Comparison of ENCODE assay signal across 8 cellular contexts in the genomic region with DNA sequence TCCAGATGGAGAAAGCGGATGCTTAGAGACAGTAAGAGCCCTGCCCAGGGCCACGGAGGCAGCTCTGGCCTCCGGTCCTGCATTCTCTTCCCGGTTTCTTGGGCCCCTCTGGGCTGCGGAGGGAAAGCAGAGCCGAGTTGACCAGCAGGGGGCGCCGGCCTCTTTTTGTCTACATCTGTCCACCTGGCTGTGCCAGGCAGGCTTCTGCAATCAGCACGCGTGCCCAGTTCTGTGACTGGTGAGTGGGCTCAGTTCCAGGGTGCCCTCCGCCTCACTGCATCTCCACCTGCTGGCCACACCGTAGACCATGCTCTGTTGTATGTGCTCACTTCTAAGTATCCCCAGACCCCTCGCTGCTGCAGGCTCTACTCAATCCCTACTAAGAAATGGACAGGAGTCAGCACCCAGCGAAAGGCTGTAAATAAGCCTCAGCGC.
DNase-seq lines count a peak whose midpoint lies in the region; ATAC-seq and TF ChIP-seq lines count a peak whose summit lies in the region.

No MANE protein-coding gene starts in this region.

- peak; percentile 87 for DNase-seq in D341Med (ENCODE audit: low spot score)
- peak; percentile 84 for DNase-seq in HEK293T (ENCODE audit: extremely low spot score)
- peak; percentile 82 for DNase-seq in NCI-H2196 treated with DMSO at 0.1 percent for 48 hours (lab: John Stamatoyannopoulos, UW; ENCODE audit: unreplicated experiment)
- peak; percentile 76 for DNase-seq in activated CD4-positive, CD25-positive, alpha-beta regulatory T cell treated with anti-CD3 and anti-CD28 coated beads, Interleukin-2, amount 50 U/mL, for 72 hours
- DNase-seq in central memory CD8-positive, alpha-beta T cell (ENCODE audit: low spot score in 2 of 2) = peak; percentile 15 to 42
- peak; percentile 71 for DNase-seq in kidney glomerular epithelial cell (lab: John Stamatoyannopoulos, UW)
- DNase-seq in stimulated activated CD4-positive, alpha-beta T cell treated with anti-CD3 and anti-CD28 coated beads, Interleukin-2, amount 100 ng/mL, for 24 hours = peak; percentile 74 to 88

- H3K9me3 Mint-ChIP-seq in central memory CD8-positive, alpha-beta T cell = no peaks in the 10 kb centered on the region

- POLR2A ChIA-PET in HEK293T (lab: Yijun Ruan, JAX) = no interaction called here

- no peak for ATAC-seq in central memory CD8-positive, alpha-beta T cell (replicated peaks; ENCODE audit: extremely low read depth, poor library complexity, severe bottlenecking)
- ATAC-seq in GM18858 (IDR thresholded peaks at IDR 0.05; ENCODE audit: unreplicated experiment) = no peak

- peaks cover 17% of the 10 kb centered on the region for H3K27me3 Mint-ChIP-seq in central memory CD8-positive, alpha-beta T cell

- no peaks in the 10 kb centered on the region for H3K36me3 Mint-ChIP-seq in central memory CD8-positive, alpha-beta T cell (ENCODE audit: insufficient read depth)

- H3K4me1 Mint-ChIP-seq in central memory CD8-positive, alpha-beta T cell = no peaks in the 10 kb centered on the region

- CTCF ChIA-PET in HEK293T (lab: Yijun Ruan, JAX) = interaction anchor here (0.6 to 2.0 kb wide), 9 partner anchors 9 to 392 kb away, joined by 3 to 12 read pairs (median 4); no protein-coding TSS in a partner anchor

- no peak overlapping the region for H3K27ac Mint-ChIP-seq in central memory CD8-positive, alpha-beta T cell (ENCODE audit: low read depth)

- H3K4me3 Mint-ChIP-seq in central memory CD8-positive, alpha-beta T cell = no peak overlapping the region

TF ChIP-seq in HEK293T, 16 proteins besides CTCF, POLR2A, EP300 and RAD21:
- no peak for TF ChIP-seq ELF4 (IDR thresholded peaks at IDR 0.05)

Comparison
In these comparisons a context has a peak if more than half of its experiments do, and no peak if none do; other contexts are left out.
1. DNase-seq: peak in every context shown above with its lines; median percentile 87 in D341Med; 84 in HEK293T; 82 in NCI-H2196 treated with DMSO at 0.1 percent for 48 hours; 81 in stimulated activated CD4-positive, alpha-beta T cell treated with anti-CD3 and anti-CD28 coated beads, Interleukin-2, amount 100 ng/mL, for 24 hours; 76 in activated CD4-positive, CD25-positive, alpha-beta regulatory T cell treated with anti-CD3 and anti-CD28 coated beads, Interleukin-2, amount 50 U/mL, for 72 hours; 71 in kidney glomerular epithelial cell; 28 in central memory CD8-positive, alpha-beta T cell.